ENCODE assay signal across 7 cellular contexts in the genomic region with DNA sequence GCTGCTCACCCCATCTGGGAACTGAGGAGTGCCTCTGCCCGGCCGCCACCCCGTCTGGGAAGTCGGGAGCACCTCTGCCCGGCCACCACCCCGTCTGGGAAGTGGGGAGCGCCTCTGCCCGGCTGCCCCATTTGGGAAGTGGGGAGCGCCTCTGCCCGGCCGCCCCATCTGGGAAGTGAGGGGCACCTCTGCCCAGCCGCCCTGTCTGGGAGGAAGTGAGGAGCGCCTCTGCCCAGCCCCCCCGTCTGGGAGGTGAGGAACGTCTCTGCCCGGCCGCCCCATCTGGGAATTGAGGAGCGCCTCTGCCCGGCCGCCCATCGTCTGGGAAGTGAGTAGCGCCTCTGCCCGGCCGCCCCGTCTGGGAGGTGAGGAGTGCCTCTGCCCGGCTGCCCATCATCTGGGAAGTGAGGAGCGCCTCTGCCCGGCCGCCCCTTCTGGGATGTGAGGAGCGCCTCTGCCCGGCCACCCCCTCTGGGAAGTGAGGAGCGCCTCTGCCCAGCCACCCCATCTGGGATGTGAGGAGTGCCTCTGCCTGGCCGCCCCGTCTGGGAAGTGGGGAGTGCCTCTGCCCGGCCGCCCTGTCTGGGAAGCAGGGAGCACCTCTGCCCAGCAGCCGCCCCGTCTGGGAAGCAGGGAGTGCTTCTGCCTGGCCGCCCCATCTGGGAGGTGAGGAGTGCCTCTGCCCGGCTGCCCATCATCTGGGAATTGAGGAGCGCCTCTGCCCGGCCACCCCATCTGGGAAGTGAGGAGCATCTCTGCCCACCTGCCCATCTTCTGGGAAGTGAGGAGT.
DNase-seq lines count a peak whose midpoint lies in the region; ATAC-seq, FAIRE-seq and TF ChIP-seq lines count a peak whose summit lies in the region.
"Not testable (repeated sequence)": the region's sequence is repeated elsewhere in the genome, so short reads cannot be mapped to it uniquely, and the experiment has no call there.

No MANE protein-coding gene starts in this region.

- H3K9ac ChIP-seq in kidney (ENCODE audit: low read length in 2 of 2): not testable (repeated sequence)

- not testable (repeated sequence) for H3K4me3 ChIP-seq in right cardiac atrium (ENCODE audit: low read length); kidney (ENCODE audit: low read length in 2 of 2); psoas muscle

- DNase-seq in activated gamma-delta T cell (lab: John Stamatoyannopoulos, UW) (peak; percentile 3), Right ventricle myocardium inferior (ENCODE audit: missing footprints) (peak; percentile 56), right cardiac atrium (peak in 2 of 3 donors; percentile 29 to 47), kidney (peak; percentile 57), mesenteric fat pad (ENCODE audit: low spot score) (peak; percentile 64), posterior vena cava (ENCODE audit: low spot score) (peak; percentile 71), psoas muscle (peak; percentile 11 to 47)

- not testable (repeated sequence) for ATAC-seq in Right ventricle myocardium inferior, right cardiac atrium, psoas muscle

- not testable (repeated sequence) for H3K27ac ChIP-seq in right cardiac atrium (ENCODE audit: low read length); kidney (ENCODE audit: low read depth in 2 of 2, low read length in 2 of 2); psoas muscle

- WGBS in right cardiac atrium: 91% methylated on average over 42 of the region's 42 CpGs
- 90 to 93% (median 92%) methylated on average over 40 to 42 of the region's 42 CpGs for WGBS in psoas muscle, 3 donors

- not testable (repeated sequence) for TF ChIP-seq CTCF in kidney (IDR thresholded peaks at IDR 0.05; ENCODE audit: borderline replicate concordance, extremely low read depth, insufficient read depth); psoas muscle (IDR thresholded peaks at IDR 0.05)

- intact Hi-C loops in Right ventricle myocardium inferior (cut with DNase I); right cardiac atrium (cut with DNase I); kidney (cut with DNase I); posterior vena cava (cut with DNase I); psoas muscle (cut with DNase I): not testable (repeated sequence)

- not testable (repeated sequence) for H3K36me3 ChIP-seq in kidney (ENCODE audit: control insufficient read depth in 1 of 2, insufficient read depth in 2 of 2, low read length in 2 of 2); psoas muscle (ENCODE audit: insufficient read depth in 1 of 2, low read depth in 1 of 2)

- not testable (repeated sequence) for H3K4me1 ChIP-seq in right cardiac atrium (ENCODE audit: control insufficient read depth, insufficient read depth, low read length); kidney (ENCODE audit: control insufficient read depth in 1 of 2, insufficient read depth in 1 of 2, low read depth in 1 of 2, low read length in 2 of 2); psoas muscle

- not testable (repeated sequence) for H3K9me3 ChIP-seq in right cardiac atrium (ENCODE audit: control insufficient read depth, low read length); kidney (ENCODE audit: control insufficient read depth in 1 of 2, low read length in 2 of 2); psoas muscle

- not testable (repeated sequence) for H3K27me3 ChIP-seq in right cardiac atrium (ENCODE audit: control insufficient read depth, insufficient read depth); psoas muscle (ENCODE audit: insufficient read depth in 3 of 3, low read length in 2 of 3)

- FAIRE-seq in kidney (lab: Jason Lieb, UNC): not testable (repeated sequence)

Comparison
In these comparisons a context has a peak if more than half of its experiments do, and no peak if none do; other contexts are left out.
1. DNase-seq: peak in every context shown above with its lines; median percentile 71 in posterior vena cava; 64 in mesenteric fat pad; 57 in kidney; 56 in Right ventricle myocardium inferior; 38 in right cardiac atrium; 29 in psoas muscle; 3 in activated gamma-delta T cell.